In the genomic region with DNA sequence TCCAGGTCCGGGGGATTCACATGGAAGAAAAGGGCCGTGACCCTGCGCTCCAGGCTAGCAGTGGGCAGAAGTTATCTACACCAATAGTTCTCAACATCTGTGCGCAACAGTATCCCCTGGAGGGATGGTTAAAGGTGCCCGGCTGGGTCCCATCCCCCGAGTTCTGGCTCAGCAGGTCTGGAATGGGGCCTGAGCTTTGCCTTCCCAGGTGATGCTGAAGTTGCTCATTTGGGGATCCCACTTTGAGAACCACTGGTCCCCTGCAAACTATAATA, we compare ENCODE assay signal across 11 cellular contexts. TPM values are rescaled to one million over a fixed set of nuclear protein-coding genes. Genes with fewer than 3 reads are reported as not detected.
A peak's percentile ranks its signal among the peaks of the same experiment; 100 is the strongest.
DNase-seq lines count a peak whose midpoint lies in the region; ATAC-seq and TF ChIP-seq lines count a peak whose summit lies in the region.
"Had no signal": no experiment of that assay in that cellular context is flagged by ENCODE, and none has a peak within 500 bp of the region (broad histone marks: within the 10 kb centered on the region; RNA-seq: fewer than 3 reads in every experiment).

No MANE protein-coding gene starts in this region.

- H3K23ac ChIP-seq in neuronal stem cell (ENCODE audit: low read depth, low read length, poor library complexity) = no peak overlapping the region

- H3K4ac ChIP-seq in neuronal stem cell (ENCODE audit: low read length) = no peak overlapping the region

- WGBS in neuronal stem cell (ENCODE audit: extremely low coverage in 2 of 2, insufficient read length in 2 of 2, insufficient replicate concordance in 1 of 2), 2 donors = no CpG with 5 or more reads among the region's 6 CpGs

- H3K36me3 ChIP-seq in GM23338 (ENCODE audit: insufficient read depth) (no peaks in the 10 kb centered on the region), neuronal stem cell (replicated peaks in 1 of 2; ENCODE audit: control insufficient read depth in 2 of 2, insufficient read depth in 2 of 2, low read length in 2 of 2) (no peaks in the 10 kb centered on the region)

- H3K4me3 Mint-ChIP-seq in GM23338 = 0 out of 3 replicates have a peak overlapping the region, but pooled peaks have one; percentile 29
- H3K4me3 Mint-ChIP-seq in activated naive CD8-positive, alpha-beta T cell treated with anti-CD3 and anti-CD28 coated beads, Interleukin-2, amount 50 U/mL, for 24 hours = no peak overlapping the region

- H3K27ac ChIP-seq in GM23338 (ENCODE audit: low read depth) (peak overlapping the region; percentile 88), neuronal stem cell (replicated peaks; ENCODE audit: low read length) (no peak overlapping the region)

- no peak overlapping the region for H3K14ac ChIP-seq in neuronal stem cell (ENCODE audit: low read length)

- H3K4me1 ChIP-seq in GM23338 (ENCODE audit: insufficient read depth) = peaks cover 45% of the 10 kb centered on the region
- peaks cover 21 to 38% of the 10 kb centered on the region in 2 donors for H3K4me1 ChIP-seq in neuronal stem cell (ENCODE audit: control insufficient read depth in 2 of 2, insufficient read depth in 1 of 2, low read depth in 1 of 2, low read length in 2 of 2)

- H3K79me2 ChIP-seq in GM23338 (replicated peaks; ENCODE audit: insufficient read depth) = no peaks in the 10 kb centered on the region; the same call in 1 of the 2 replicates

- DNase-seq in NCI-H2171 (lab: John Stamatoyannopoulos, UW) (peak; percentile 64), NCI-H2171 treated with DMSO at 0.1 percent for 48 hours (lab: John Stamatoyannopoulos, UW) (no peak), GM23338 (ENCODE audit: low spot score) (no peak), neuronal stem cell (ENCODE audit: low spot score) (no peak), epidermal melanocyte (ENCODE audit: insufficient read length, low spot score) (no peak), DMS53 (lab: John Stamatoyannopoulos, UW) (no peak)
- no peak for DNase-seq in activated naive CD8-positive, alpha-beta T cell treated with anti-CD3 and anti-CD28 coated beads, Interleukin-2, amount 50 U/mL, for 24 hours
- no peak for DNase-seq in stimulated activated CD4-positive, alpha-beta T cell treated with anti-CD3 and anti-CD28 coated beads, Interleukin-4, amount 100 ng/mL, for 1 hour
- DNase-seq: effector CD8-positive, alpha-beta T cell; T1000 had no signal

- no peak overlapping the region for H4K91ac ChIP-seq in neuronal stem cell (ENCODE audit: low read depth, low read length, poor library complexity)

- H3K27ac Mint-ChIP-seq in GM23338 = peak overlapping the region; percentile 83
- H3K27ac Mint-ChIP-seq in activated naive CD8-positive, alpha-beta T cell treated with anti-CD3 and anti-CD28 coated beads, Interleukin-2, amount 50 U/mL, for 24 hours = peak overlapping the region; percentile 31

- no peak for TF ChIP-seq CTCF in GM23338 (conservative IDR thresholded peaks at IDR 0.05; ENCODE audit: low read depth in 2 of 2)

- peak; percentile 4 for ATAC-seq in GM23338
- no peak for ATAC-seq in activated naive CD8-positive, alpha-beta T cell treated with anti-CD3 and anti-CD28 coated beads, Interleukin-2, amount 50 U/mL, for 24 hours
- ATAC-seq: Panc1 had no signal

- no peaks in the 10 kb centered on the region for H3K36me3 Mint-ChIP-seq in GM23338 (ENCODE audit: low read depth)
- peaks cover 43% of the 10 kb centered on the region for H3K36me3 Mint-ChIP-seq in activated naive CD8-positive, alpha-beta T cell treated with anti-CD3 and anti-CD28 coated beads, Interleukin-2, amount 50 U/mL, for 24 hours (ENCODE audit: low read depth)

- H2AFZ ChIP-seq in GM23338 = peak overlapping the region; percentile 70; the same call in 1 of the 2 replicates
- peak overlapping the region; percentile 24 for H2AFZ ChIP-seq in neuronal stem cell (ENCODE audit: low read length)

- H2BK15ac ChIP-seq in neuronal stem cell (ENCODE audit: low read length) = no peak overlapping the region

- 0 out of 2 replicates have a peak, but pooled peaks cover 19% of the 10 kb centered on the region for H3F3A ChIP-seq in GM23338 (replicated peaks; ENCODE audit: low read depth)

- no peaks in the 10 kb centered on the region for H3K9me3 Mint-ChIP-seq in GM23338
- no peaks in the 10 kb centered on the region for H3K9me3 Mint-ChIP-seq in activated naive CD8-positive, alpha-beta T cell treated with anti-CD3 and anti-CD28 coated beads, Interleukin-2, amount 50 U/mL, for 24 hours

- H3K4me3 ChIP-seq in GM23338 (peak overlapping the region; percentile 40; the same call in 1 of the 2 replicates), neuronal stem cell (ENCODE audit: low read length in 2 of 2) (no peak overlapping the region)

- H4K8ac ChIP-seq in neuronal stem cell (ENCODE audit: low read depth, low read length) = no peak overlapping the region

- H2BK5ac ChIP-seq in neuronal stem cell (ENCODE audit: low read length) = no peak overlapping the region

- H3K9ac ChIP-seq in neuronal stem cell (ENCODE audit: low read depth, low read length, poor library complexity) = no peak overlapping the region

- H2BK120ac ChIP-seq in neuronal stem cell (ENCODE audit: low read depth, low read length) = no peak overlapping the region

- peak overlapping the region; percentile 67 for H3K4me2 ChIP-seq in GM23338
- no peak overlapping the region for H3K4me2 ChIP-seq in neuronal stem cell (ENCODE audit: insufficient read depth, low read length, poor library complexity, severe bottlenecking)

- H3K27me3 ChIP-seq in GM23338 (ENCODE audit: insufficient read depth) (no peaks in the 10 kb centered on the region), neuronal stem cell (ENCODE audit: control insufficient read depth in 3 of 3, insufficient read depth in 3 of 3, low read depth in 1 of 3, low read length in 3 of 3) (no peaks in the 10 kb centered on the region)

- peak overlapping the region; percentile 68 for H3K18ac ChIP-seq in neuronal stem cell (ENCODE audit: low read length)

- no peaks in the 10 kb centered on the region for H3K9me3 ChIP-seq in neuronal stem cell (replicated peaks in 1 of 2; ENCODE audit: control insufficient read depth in 2 of 2, insufficient read depth in 1 of 2, low read depth in 1 of 2, low read length in 2 of 2)

- peaks cover 2% of the 10 kb centered on the region for H3K79me1 ChIP-seq in neuronal stem cell (ENCODE audit: low read depth, low read length)

- no peak overlapping the region for H2AK5ac ChIP-seq in neuronal stem cell (ENCODE audit: low read depth, low read length)

- H3K27me3 Mint-ChIP-seq in GM23338 (ENCODE audit: insufficient read depth, low read depth, poor library complexity) = peaks cover 13% of the 10 kb centered on the region
- H3K27me3 Mint-ChIP-seq in activated naive CD8-positive, alpha-beta T cell treated with anti-CD3 and anti-CD28 coated beads, Interleukin-2, amount 50 U/mL, for 24 hours = no peaks in the 10 kb centered on the region

- peaks cover 52% of the 10 kb centered on the region for H3K4me1 Mint-ChIP-seq in GM23338
- peaks cover 81% of the 10 kb centered on the region for H3K4me1 Mint-ChIP-seq in activated naive CD8-positive, alpha-beta T cell treated with anti-CD3 and anti-CD28 coated beads, Interleukin-2, amount 50 U/mL, for 24 hours

- H2BK12ac ChIP-seq in neuronal stem cell (ENCODE audit: low read length) = no peak overlapping the region

- no peaks in the 10 kb centered on the region for H4K20me1 ChIP-seq in GM23338 (replicated peaks; ENCODE audit: insufficient read depth)

- no peaks in the 10 kb centered on the region for H3K9me2 ChIP-seq in GM23338 (ENCODE audit: insufficient read depth)

TF ChIP-seq in GM23338, 12 proteins besides CTCF, POLR2A, EP300 and RAD21 (continues in another document):
- no peak for TF ChIP-seq ZNF331 (CRISPR knock-in tag; IDR thresholded peaks at IDR 0.05; ENCODE audit: low read depth)
- no peak for TF ChIP-seq STAT1 (IDR thresholded peaks at IDR 0.05; ENCODE audit: unreplicated experiment)
- TF ChIP-seq CREB1 (CRISPR knock-in tag; IDR thresholded peaks at IDR 0.05; ENCODE audit: low read depth) = no peak
- no peak for TF ChIP-seq REST (IDR thresholded peaks at IDR 0.05; ENCODE audit: unreplicated experiment)
- TF ChIP-seq ZNF114 (CRISPR knock-in tag; IDR thresholded peaks at IDR 0.05) = no peak
- no peak for TF ChIP-seq EZH2 (IDR thresholded peaks at IDR 0.05; ENCODE audit: low read depth, unreplicated experiment)
- no peak for TF ChIP-seq NANOG (IDR thresholded peaks at IDR 0.05; ENCODE audit: borderline replicate concordance)
- no peak for TF ChIP-seq EZH2phosphoT487 (IDR thresholded peaks at IDR 0.05; ENCODE audit: unreplicated experiment)

RNA-seq across cellular contexts. Expression of gene DNMT3A, which starts 31.1 kb away (rescaled TPM):
- 67.2 and 80.4 TPM in 2 replicates for total RNA-seq in GM23338 (2014; rRNA removed; shearing (Covaris generic))
- 42.9 and 47.2 TPM in 2 replicates for polyA plus RNA-seq in GM23338 (2016; fragmentation: Nextera tagmentation; extraction: Ambion mirVana)
- polyA plus RNA-seq in neuronal stem cell (2013, experiment 1 of 2) = 47.2 TPM
- 47.4 TPM for polyA plus RNA-seq in neuronal stem cell (2013, experiment 2 of 2)
